ENCODE assay signal across 8 cellular contexts in the genomic region with DNA sequence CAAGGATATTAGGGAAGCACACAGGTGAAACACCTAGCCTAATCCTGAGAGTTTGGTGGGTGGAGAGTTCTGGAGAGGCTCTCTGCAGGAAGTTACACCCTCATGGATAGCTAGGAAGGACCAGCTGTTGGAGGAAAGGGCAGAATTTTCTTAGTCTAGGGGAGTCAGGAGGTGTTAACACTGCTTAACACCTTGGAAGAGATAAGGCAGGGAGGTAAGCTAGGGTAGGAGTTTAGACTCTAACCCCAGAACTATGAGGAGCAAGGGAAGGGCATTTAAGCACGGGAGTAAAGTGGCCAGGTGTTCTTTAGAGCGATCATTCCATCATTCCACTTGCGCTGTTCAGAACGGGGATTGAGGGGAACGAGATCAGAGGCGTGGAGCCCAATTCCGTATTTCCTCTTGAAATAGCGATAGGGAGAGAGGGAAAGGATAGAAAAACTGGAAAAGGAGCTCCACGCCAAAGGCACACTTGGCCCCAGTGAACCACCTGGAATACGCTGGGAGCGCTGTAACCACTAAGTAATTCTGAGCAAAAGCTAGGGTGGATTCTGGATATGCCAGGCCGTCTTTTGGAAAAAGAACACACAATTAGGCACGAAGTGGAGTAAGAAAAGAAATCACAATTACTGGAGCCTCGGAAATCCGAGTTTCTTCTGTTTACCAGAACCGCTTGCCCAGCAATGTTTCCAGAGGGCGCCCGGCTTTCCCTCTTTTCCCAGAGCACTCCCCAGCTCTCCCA. TPM values are rescaled to one million over a fixed set of nuclear protein-coding genes. Genes with fewer than 3 reads are reported as not detected.
DNase-seq lines count a peak whose midpoint lies in the region; ATAC-seq, FAIRE-seq and TF ChIP-seq lines count a peak whose summit lies in the region.
"Had no signal": no experiment of that assay in that cellular context is flagged by ENCODE, and none has a peak within 500 bp of the region (broad histone marks: within the 10 kb centered on the region; RNA-seq: fewer than 3 reads in every experiment).

No MANE protein-coding gene starts in this region.

- H3K4me3 ChIP-seq in GM23338 (peak overlapping the region; percentile 77), foreskin fibroblast (ENCODE audit: low read depth in 1 of 2, low read length in 2 of 2) (peak overlapping the region; percentile 40 to 55), skeletal muscle cell (ENCODE audit: low read depth, low read length) (peak overlapping the region; percentile 80)

- H3K4me1 ChIP-seq in GM23338 (ENCODE audit: insufficient read depth) = peaks cover 19% of the 10 kb centered on the region

- FAIRE-seq in frontal cortex (lab: Jason Lieb, UNC) = no peak

- H3K4me2 ChIP-seq in GM23338 = peak overlapping the region; percentile 95

- H2AFZ ChIP-seq in GM23338 = peak overlapping the region; percentile 100

- CTCF ChIA-PET in T-cell (lab: Charles Lee) = interaction anchor here in 1 of 2 donors (0.6 kb wide), 1 partner anchor 40 kb away, joined by 6 read pairs; no protein-coding TSS in a partner anchor

- H3K36me3 ChIP-seq in GM23338 (ENCODE audit: insufficient read depth) = no peaks in the 10 kb centered on the region
- H3K36me3 ChIP-seq: cardiac muscle cell had no signal

- H3F3A ChIP-seq in GM23338 (replicated peaks; ENCODE audit: low read depth) = 0 out of 2 replicates have a peak, but pooled peaks cover 3% of the 10 kb centered on the region

- peak overlapping the region; percentile 85 for H3K4me3 Mint-ChIP-seq in GM23338
- peak overlapping the region; percentile 84 to 96 (median 85) for H3K4me3 Mint-ChIP-seq in T-cell

- H3K36me3 Mint-ChIP-seq in GM23338 (ENCODE audit: low read depth) (peaks cover under 1% of the 10 kb centered on the region; the same call in 2 of the 3 replicates), T-cell (no peaks in the 10 kb centered on the region)

- H3K79me2 ChIP-seq in GM23338 (replicated peaks; ENCODE audit: insufficient read depth) = peaks cover 23% of the 10 kb centered on the region

- H4K20me1 ChIP-seq in GM23338 (replicated peaks; ENCODE audit: insufficient read depth) = peaks cover 12% of the 10 kb centered on the region

- peaks cover 63% of the 10 kb centered on the region for H3K27me3 ChIP-seq in GM23338 (ENCODE audit: insufficient read depth)

- H3K27ac Mint-ChIP-seq in GM23338 (no peak overlapping the region), T-cell (no peak overlapping the region)

- POLR2A ChIA-PET in T-cell (lab: Charles Lee) = interaction anchor here in 1 of 2 donors (0.6 kb wide), 1 partner anchor 253 kb away, joined by 3 read pairs; no protein-coding TSS in a partner anchor

- H3K27me3 Mint-ChIP-seq in GM23338 (ENCODE audit: insufficient read depth, low read depth, poor library complexity) = peaks cover 41% of the 10 kb centered on the region
- H3K27me3 Mint-ChIP-seq in T-cell = peaks cover 10 to 28% of the 10 kb centered on the region in 2 donors

- H3K9me3 Mint-ChIP-seq in GM23338 (0 out of 3 replicates have a peak, but pooled peaks cover 3% of the 10 kb centered on the region), T-cell (no peaks in the 10 kb centered on the region)

- no peak for TF ChIP-seq CTCF in GM23338 (conservative IDR thresholded peaks at IDR 0.05; ENCODE audit: low read depth in 2 of 2)
- TF ChIP-seq CTCF in foreskin fibroblast (IDR thresholded peaks at IDR 0.05; ENCODE audit: low read depth, low read length) = no peak

- DNase-seq in GM23338 (ENCODE audit: low spot score) (peak; percentile 27), T-cell (no peak), foreskin fibroblast (no peak), skeletal muscle cell (ENCODE audit: low read depth) (no peak), frontal cortex (ENCODE audit: low spot score in 2 of 2) (no peak), NCI-H187 (lab: John Stamatoyannopoulos, UW) (no peak), NCI-H2196 (lab: John Stamatoyannopoulos, UW; ENCODE audit: unreplicated experiment) (no peak)

- H3K27ac ChIP-seq in GM23338 (ENCODE audit: low read depth) = no peak overlapping the region
- H3K27ac ChIP-seq: cardiac muscle cell had no signal

- no peaks in the 10 kb centered on the region for H3K9me2 ChIP-seq in GM23338 (ENCODE audit: insufficient read depth)

- peaks cover 22% of the 10 kb centered on the region for H3K4me1 Mint-ChIP-seq in GM23338
- H3K4me1 Mint-ChIP-seq in T-cell = peaks cover 29 to 40% (median 33%) of the 10 kb centered on the region in 3 donors

- peak; percentile 6 for ATAC-seq in GM23338
- no peak for ATAC-seq in T-cell (replicated peaks in 1 of 4)

TF ChIP-seq in GM23338, 12 proteins besides CTCF, POLR2A, EP300 and RAD21 (continues in another document):
- TF ChIP-seq EZH2 (IDR thresholded peaks at IDR 0.05; ENCODE audit: low read depth, unreplicated experiment) = peak; percentile 62
- no peak for TF ChIP-seq STAT1 (IDR thresholded peaks at IDR 0.05; ENCODE audit: unreplicated experiment)
- TF ChIP-seq, protein P1, sequence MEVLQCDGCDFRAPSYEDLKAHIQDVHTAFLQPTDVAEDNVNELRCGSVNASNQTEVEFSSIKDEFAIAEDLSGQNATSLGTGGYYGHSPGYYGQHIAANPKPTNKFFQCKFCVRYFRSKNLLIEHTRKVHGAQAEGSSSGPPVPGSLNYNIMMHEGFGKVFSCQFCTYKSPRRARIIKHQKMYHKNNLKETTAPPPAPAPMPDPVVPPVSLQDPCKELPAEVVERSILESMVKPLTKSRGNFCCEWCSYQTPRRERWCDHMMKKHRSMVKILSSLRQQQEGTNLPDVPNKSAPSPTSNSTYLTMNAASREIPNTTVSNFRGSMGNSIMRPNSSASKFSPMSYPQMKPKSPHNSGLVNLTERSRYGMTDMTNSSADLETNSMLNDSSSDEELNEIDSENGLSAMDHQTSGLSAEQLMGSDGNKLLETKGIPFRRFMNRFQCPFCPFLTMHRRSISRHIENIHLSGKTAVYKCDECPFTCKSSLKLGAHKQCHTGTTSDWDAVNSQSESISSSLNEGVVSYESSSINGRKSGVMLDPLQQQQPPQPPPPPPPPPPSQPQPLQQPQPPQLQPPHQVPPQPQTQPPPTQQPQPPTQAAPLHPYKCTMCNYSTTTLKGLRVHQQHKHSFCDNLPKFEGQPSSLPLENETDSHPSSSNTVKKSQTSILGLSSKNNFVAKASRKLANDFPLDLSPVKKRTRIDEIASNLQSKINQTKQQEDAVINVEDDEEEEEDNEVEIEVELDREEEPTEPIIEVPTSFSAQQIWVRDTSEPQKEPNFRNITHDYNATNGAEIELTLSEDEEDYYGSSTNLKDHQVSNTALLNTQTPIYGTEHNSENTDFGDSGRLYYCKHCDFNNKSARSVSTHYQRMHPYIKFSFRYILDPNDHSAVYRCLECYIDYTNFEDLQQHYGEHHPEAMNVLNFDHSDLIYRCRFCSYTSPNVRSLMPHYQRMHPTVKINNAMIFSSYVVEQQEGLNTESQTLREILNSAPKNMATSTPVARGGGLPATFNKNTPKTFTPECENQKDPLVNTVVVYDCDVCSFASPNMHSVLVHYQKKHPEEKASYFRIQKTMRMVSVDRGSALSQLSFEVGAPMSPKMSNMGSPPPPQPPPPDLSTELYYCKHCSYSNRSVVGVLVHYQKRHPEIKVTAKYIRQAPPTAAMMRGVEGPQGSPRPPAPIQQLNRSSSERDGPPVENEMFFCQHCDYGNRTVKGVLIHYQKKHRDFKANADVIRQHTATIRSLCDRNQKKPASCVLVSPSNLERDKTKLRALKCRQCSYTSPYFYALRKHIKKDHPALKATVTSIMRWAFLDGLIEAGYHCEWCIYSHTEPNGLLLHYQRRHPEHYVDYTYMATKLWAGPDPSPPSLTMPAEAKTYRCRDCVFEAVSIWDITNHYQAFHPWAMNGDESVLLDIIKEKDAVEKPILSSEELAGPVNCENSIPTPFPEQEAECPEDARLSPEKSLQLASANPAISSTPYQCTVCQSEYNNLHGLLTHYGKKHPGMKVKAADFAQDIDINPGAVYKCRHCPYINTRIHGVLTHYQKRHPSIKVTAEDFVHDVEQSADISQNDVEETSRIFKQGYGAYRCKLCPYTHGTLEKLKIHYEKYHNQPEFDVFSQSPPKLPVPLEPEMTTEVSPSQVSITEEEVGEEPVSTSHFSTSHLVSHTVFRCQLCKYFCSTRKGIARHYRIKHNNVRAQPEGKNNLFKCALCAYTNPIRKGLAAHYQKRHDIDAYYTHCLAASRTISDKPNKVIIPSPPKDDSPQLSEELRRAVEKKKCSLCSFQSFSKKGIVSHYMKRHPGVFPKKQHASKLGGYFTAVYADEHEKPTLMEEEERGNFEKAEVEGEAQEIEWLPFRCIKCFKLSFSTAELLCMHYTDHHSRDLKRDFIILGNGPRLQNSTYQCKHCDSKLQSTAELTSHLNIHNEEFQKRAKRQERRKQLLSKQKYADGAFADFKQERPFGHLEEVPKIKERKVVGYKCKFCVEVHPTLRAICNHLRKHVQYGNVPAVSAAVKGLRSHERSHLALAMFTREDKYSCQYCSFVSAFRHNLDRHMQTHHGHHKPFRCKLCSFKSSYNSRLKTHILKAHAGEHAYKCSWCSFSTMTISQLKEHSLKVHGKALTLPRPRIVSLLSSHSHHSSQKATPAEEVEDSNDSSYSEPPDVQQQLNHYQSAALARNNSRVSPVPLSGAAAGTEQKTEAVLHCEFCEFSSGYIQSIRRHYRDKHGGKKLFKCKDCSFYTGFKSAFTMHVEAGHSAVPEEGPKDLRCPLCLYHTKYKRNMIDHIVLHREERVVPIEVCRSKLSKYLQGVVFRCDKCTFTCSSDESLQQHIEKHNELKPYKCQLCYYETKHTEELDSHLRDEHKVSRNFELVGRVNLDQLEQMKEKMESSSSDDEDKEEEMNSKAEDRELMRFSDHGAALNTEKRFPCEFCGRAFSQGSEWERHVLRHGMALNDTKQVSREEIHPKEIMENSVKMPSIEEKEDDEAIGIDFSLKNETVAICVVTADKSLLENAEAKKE (CRISPR knock-in tag; IDR thresholded peaks at IDR 0.05) = no peak

RNA-seq across cellular contexts. Expression of gene GPR137B, which starts 1.5 kb away (rescaled TPM):
- total RNA-seq in GM23338 (2014; rRNA removed; shearing (Covaris generic)) = 11.1 and 14.3 TPM in 2 replicates
- 4.5 and 4.9 TPM in 2 replicates for polyA plus RNA-seq in GM23338 (2016; fragmentation: Nextera tagmentation; extraction: Ambion mirVana)
- total RNA-seq in T-cell (10 to 100 TPM; 11.2 to 16.1 (median 12.2) TPM), frontal cortex (35.5 TPM)
